Comparison of ENCODE assay signal across 26 cellular contexts in genomic region chr2:10151462-10151861, GRCh38. TPM values are rescaled to one million over a fixed set of nuclear protein-coding genes. Genes with fewer than 3 reads are reported as not detected.
"Had no signal": no experiment of that assay in that cellular context is flagged by ENCODE, and none has a peak within 500 bp of the region (broad histone marks: within the 10 kb centered on the region; RNA-seq: fewer than 3 reads in every experiment).

No MANE protein-coding gene starts in this region.

- H3K4me1 Mint-ChIP-seq: memory B cell; stimulated activated memory B cell treated with anti-CD40 and anti-IgM and Interleukin-4, amounts not matched to agents 10 μg/mL and 1 μg/mL and 100 μg/mL, for 72 hours had no signal

- H3K4me3 ChIP-seq: heart right ventricle, hepatocyte, mucosa of descending colon, ovary, right atrium auricular region, right lobe of liver, skin epidermis, stomach, testis, thyroid gland, transverse colon, upper lobe of left lung had no signal

- H3K36me3 ChIP-seq: ovary, right atrium auricular region, right lobe of liver, stomach, thyroid gland, transverse colon, upper lobe of left lung had no signal

- H3K27ac ChIP-seq: heart right ventricle, hepatocyte, ovary, right atrium auricular region, right lobe of liver, skin epidermis, stomach, testis, thyroid gland, upper lobe of left lung had no signal

- ATAC-seq: heart right ventricle; left cardiac atrium; left lobe of liver; mucosa of descending colon; naive thymus-derived CD4-positive, alpha-beta T cell; natural killer cell treated with Interleukin-12 subunit alpha and Interleukin-12 subunit beta and Interleukin-15 and Interleukin-18, amount 100 ng/mL, for 72 hours; right lobe of liver; stimulated activated memory B cell treated with anti-CD40 and anti-IgM and Interleukin-4, amounts not matched to agents 10 μg/mL and 1 μg/mL and 100 μg/mL, for 72 hours; stimulated activated naive CD8-positive, alpha-beta T cell treated with anti-CD3 and anti-CD28 coated beads, Interleukin-15, Interleukin-2, amounts not matched to agents 100 U/mL and 50 U/mL, for 24 hours had no signal

- H3K27me3 ChIP-seq: heart right ventricle, hepatocyte, ovary, right atrium auricular region, right lobe of liver, stomach, testis, thyroid gland, transverse colon, upper lobe of left lung had no signal

- FAIRE-seq: urothelium cell line had no signal

- H3K4me3 Mint-ChIP-seq: memory B cell; natural killer cell treated with Interleukin-12 subunit alpha and Interleukin-12 subunit beta and Interleukin-15 and Interleukin-18, amount 100 ng/mL, for 72 hours; stimulated activated memory B cell treated with anti-CD40 and anti-IgM and Interleukin-4, amounts not matched to agents 10 μg/mL and 1 μg/mL and 100 μg/mL, for 72 hours had no signal

- H3K27me3 Mint-ChIP-seq: memory B cell; naive thymus-derived CD4-positive, alpha-beta T cell; natural killer cell treated with Interleukin-12 subunit alpha and Interleukin-12 subunit beta and Interleukin-15 and Interleukin-18, amount 100 ng/mL, for 72 hours; progenitor cell of endocrine pancreas; stimulated activated memory B cell treated with anti-CD40 and anti-IgM and Interleukin-4, amounts not matched to agents 10 μg/mL and 1 μg/mL and 100 μg/mL, for 72 hours had no signal

- DNase-seq: heart right ventricle; islet precursor cell; kidney glomerular epithelial cell; left cardiac atrium; midbrain; naive thymus-derived CD4-positive, alpha-beta T cell; ovary; right lobe of liver; stimulated activated CD4-positive, alpha-beta T cell treated with anti-CD3 and anti-CD28 coated beads, Interleukin-4, amount 100 ng/mL, for 24 hours; stimulated activated CD8-positive, alpha-beta memory T cell treated with anti-CD3 and anti-CD28 coated beads, Interleukin-4, amount 100 ng/mL, for 48 hours; stimulated activated naive CD8-positive, alpha-beta T cell treated with anti-CD3 and anti-CD28 coated beads, Interleukin-15, Interleukin-2, amounts not matched to agents 100 U/mL and 50 U/mL, for 24 hours; stomach; testis; thyroid gland; transverse colon had no signal

- H3K9me3 ChIP-seq: heart right ventricle, mucosa of descending colon, ovary, right atrium auricular region, right lobe of liver, stomach, testis, thyroid gland, transverse colon, upper lobe of left lung had no signal

- H3K4me1 ChIP-seq: heart right ventricle, right atrium auricular region, right lobe of liver, stomach, testis, thyroid gland, transverse colon, upper lobe of left lung had no signal

- H3K9me3 Mint-ChIP-seq: memory B cell; naive thymus-derived CD4-positive, alpha-beta T cell; natural killer cell treated with Interleukin-12 subunit alpha and Interleukin-12 subunit beta and Interleukin-15 and Interleukin-18, amount 100 ng/mL, for 72 hours; stimulated activated memory B cell treated with anti-CD40 and anti-IgM and Interleukin-4, amounts not matched to agents 10 μg/mL and 1 μg/mL and 100 μg/mL, for 72 hours had no signal

- H3K27ac Mint-ChIP-seq: memory B cell; progenitor cell of endocrine pancreas; stimulated activated memory B cell treated with anti-CD40 and anti-IgM and Interleukin-4, amounts not matched to agents 10 μg/mL and 1 μg/mL and 100 μg/mL, for 72 hours had no signal

RNA-seq across cellular contexts. Expression of gene RRM2, which starts 28.9 kb away (rescaled TPM):
- polyA plus RNA-seq: naive thymus-derived CD4-positive, alpha-beta T cell had no signal
